Comparison of ENCODE assay signal across 15 cellular contexts in genomic region chr11:45807792-45808238, GRCh38. TPM values are rescaled to one million over a fixed set of nuclear protein-coding genes. Genes with fewer than 3 reads are reported as not detected.
DNase-seq lines count a peak whose midpoint lies in the region; ATAC-seq and TF ChIP-seq lines count a peak whose summit lies in the region.
"Had no signal": no experiment of that assay in that cellular context is flagged by ENCODE, and none has a peak within 500 bp of the region (broad histone marks: within the 10 kb centered on the region; RNA-seq: fewer than 3 reads in every experiment).

No MANE protein-coding gene starts in this region.

- no peak overlapping the region for H4K8ac ChIP-seq in H9 (replicated peaks; ENCODE audit: insufficient read length, low read depth, low read length)

- peaks cover 0 to 15% (median 15%) of the 10 kb centered on the region in 3 experiments; a peak in 5 of 7 replicates for H3K36me3 Mint-ChIP-seq in H9 (ENCODE audit: insufficient read depth in 1 of 3, low read depth in 3 of 3)

- peaks cover 0 to 2% of the 10 kb centered on the region in 2 experiments; a peak in 1 of 5 replicates for H3K9me3 Mint-ChIP-seq in H9

- H2BK15ac ChIP-seq in H9 (ENCODE audit: low read depth, low read length): no peak overlapping the region

- peaks cover 14% of the 10 kb centered on the region for H3K23me2 ChIP-seq in H9 (ENCODE audit: insufficient read length, low read depth, low read length, poor library complexity, severe bottlenecking)

- TF ChIP-seq CTCF in SK-N-SH (IDR thresholded peaks at IDR 0.05) (no peak), WI38 (IDR thresholded peaks at IDR 0.05; ENCODE audit: low read depth, low read length) (no peak), fibroblast of the aortic adventitia (IDR thresholded peaks at IDR 0.05; ENCODE audit: insufficient read depth, low read length) (no peak), sigmoid colon (IDR thresholded peaks at IDR 0.05) (no peak), spleen (IDR thresholded peaks at IDR 0.05 in 8 of 11, conservative IDR thresholded peaks at IDR 0.05 in 3 of 11) (no peak), H9 (conservative IDR thresholded peaks at IDR 0.05) (no peak)

- H3K9me3 ChIP-seq in SK-N-SH (no peaks in the 10 kb centered on the region), sigmoid colon (no peaks in the 10 kb centered on the region), spleen (no peaks in the 10 kb centered on the region), H9 (ENCODE audit: control insufficient read depth, low read depth, low read length) (no peaks in the 10 kb centered on the region)

- intact Hi-C loops in sigmoid colon (cut with DNase I) (loop anchor here (10.0 kb wide), 1 partner anchor 317 kb away; the partner anchor contains the start of gene PHF21A), spleen (cut with DNase I; ENCODE audit: low total_unique reads) (no loop called here)

- H2AK5ac ChIP-seq in H9 (ENCODE audit: insufficient read length, low read length): no peak overlapping the region

- no peak overlapping the region for H3K27ac Mint-ChIP-seq in H9

- TF ChIP-seq EP300 in SK-N-SH (IDR thresholded peaks at IDR 0.05; ENCODE audit: borderline replicate concordance in 1 of 2, low read depth in 1 of 2, low read length in 1 of 2): no peak
- TF ChIP-seq EP300 in sigmoid colon (IDR thresholded peaks at IDR 0.05): no peak

- DNase-seq in SK-N-SH: no peak
- no peak for DNase-seq in fibroblast of the aortic adventitia (ENCODE audit: low read depth)
- peak; percentile 42 for DNase-seq in sigmoid colon
- DNase-seq in spleen: no peak
- DNase-seq in H9: no peak
- no peak for DNase-seq in DMS114 treated with DMSO at 0.1 percent for 48 hours (lab: John Stamatoyannopoulos, UW; ENCODE audit: unreplicated experiment)
- DNase-seq: amygdala; foreskin keratinocyte; NCI-H1694; stimulated activated CD4-positive, alpha-beta T cell treated with anti-CD3 and anti-CD28 coated beads, Interleukin-1b, Interleukin-23, amount 100 ng/mL, for 48 hours had no signal

- H4K20me1 ChIP-seq in SK-N-SH (ENCODE audit: insufficient read depth): peaks cover 41% of the 10 kb centered on the region
- H4K20me1 ChIP-seq in H9 (ENCODE audit: control insufficient read depth, insufficient read depth, insufficient read length): no peaks in the 10 kb centered on the region

- 100% methylated on average over 4 of the region's 4 CpGs for WGBS in SK-N-SH (ENCODE audit: low lambda C conversion rate)
- WGBS in sigmoid colon, 2 donors: 23 to 77% methylated on average over 4 of the region's 4 CpGs
- 86 to 100% (median 89%) methylated on average over 4 of the region's 4 CpGs for WGBS in spleen, 5 donors
- no CpG with 5 or more reads among the region's 4 CpGs for WGBS in H9 (ENCODE audit: extremely low coverage, insufficient read length, low lambda C conversion rate)

- H3K56ac ChIP-seq in H9 (ENCODE audit: insufficient read length, low read depth, low read length): no peak overlapping the region

- H3K4me3 Mint-ChIP-seq in H9: no peak overlapping the region

- no peak overlapping the region for H3K18ac ChIP-seq in H9 (ENCODE audit: insufficient read length, low read depth, low read length)

- H3K4me1 ChIP-seq in SK-N-SH (ENCODE audit: control insufficient read depth in 1 of 2, insufficient read depth in 2 of 2, low read depth in 1 of 2, low read length in 1 of 2) (peaks cover 9 to 25% of the 10 kb centered on the region in 2 experiments; a peak in 2 of 4 replicates), sigmoid colon (peaks cover 0 to 47% (median 31%) of the 10 kb centered on the region in 4 donors), spleen (peaks cover 26 to 62% (median 52%) of the 10 kb centered on the region in 6 donors), H9 (ENCODE audit: insufficient read depth, low read length) (no peaks in the 10 kb centered on the region; the same call in 1 of the 2 replicates)
- H3K4me1 ChIP-seq: foreskin keratinocyte had no signal

- no peak overlapping the region for H3K14ac ChIP-seq in H9 (ENCODE audit: insufficient read depth, low read length)

- no peak overlapping the region for H2BK5ac ChIP-seq in H9 (ENCODE audit: insufficient read length, low read length)

- H3K4me3 ChIP-seq in SK-N-SH (ENCODE audit: low read depth in 2 of 2, low read length in 1 of 2) (peak overlapping the region in 1 of 2 experiments; percentile 95; a peak in 2 of 4 replicates), WI38 (ENCODE audit: low read depth, low read length) (0 out of 2 replicates have a peak overlapping the region, but pooled peaks have one; percentile 66), fibroblast of the aortic adventitia (ENCODE audit: low read depth, low read length) (peak overlapping the region; percentile 93), sigmoid colon (no peak overlapping the region), spleen (peak overlapping the region in 2 of 8 donors; percentile 74 to 90)

- no peak for TF ChIP-seq RAD21 in SK-N-SH (IDR thresholded peaks at IDR 0.05; ENCODE audit: low read length)

- POLR2A ChIA-PET in SK-N-SH (lab: Yijun Ruan, JAX): no interaction called here

- no peaks in the 10 kb centered on the region for H3K79me1 ChIP-seq in H9 (ENCODE audit: insufficient read depth, low read depth, low read length, poor library complexity, severe bottlenecking)

- H2AFZ ChIP-seq in SK-N-SH (ENCODE audit: low read depth) (no peak overlapping the region), H9 (ENCODE audit: low read length) (no peak overlapping the region)

- H3K4me1 Mint-ChIP-seq in H9: peaks cover 26% of the 10 kb centered on the region in 2 experiments

- H4K5ac ChIP-seq in H9 (ENCODE audit: insufficient read length, low read depth, low read length): no peak overlapping the region

- H3K36me3 ChIP-seq in SK-N-SH (replicated peaks in 1 of 2; ENCODE audit: control insufficient read depth in 1 of 2, insufficient read depth in 2 of 2, low read length in 1 of 2) (peaks cover 11 to 36% of the 10 kb centered on the region in 2 experiments), sigmoid colon (peaks cover 5 to 21% (median 14%) of the 10 kb centered on the region in 4 donors), spleen (peaks cover 0 to 58% (median 22%) of the 10 kb centered on the region in 6 donors)

- H3T11ph ChIP-seq in H9 (ENCODE audit: low read length): no peak overlapping the region

- peaks cover 9% of the 10 kb centered on the region for H3K27me3 Mint-ChIP-seq in H9 (ENCODE audit: low read depth)

- H3K27ac ChIP-seq in SK-N-SH (ENCODE audit: low read depth in 2 of 2, low read length in 1 of 2) (no peak overlapping the region), sigmoid colon (no peak overlapping the region), spleen (no peak overlapping the region), H9 (ENCODE audit: insufficient read length, low read depth, low read length) (no peak overlapping the region)
- H3K27ac ChIP-seq: 22Rv1, foreskin keratinocyte, VCaP had no signal

- no peak overlapping the region for H4K91ac ChIP-seq in H9 (ENCODE audit: insufficient read length, low read depth, low read length)

- no peak overlapping the region for H2BK20ac ChIP-seq in H9 (ENCODE audit: low read depth, low read length, poor library complexity, severe bottlenecking)

- no peak overlapping the region for H2BK12ac ChIP-seq in H9 (ENCODE audit: insufficient read length, low read depth, low read length)

- peaks cover 45% of the 10 kb centered on the region for H3K79me2 ChIP-seq in SK-N-SH (ENCODE audit: insufficient read depth)
- no peaks in the 10 kb centered on the region for H3K79me2 ChIP-seq in H9 (ENCODE audit: insufficient read depth, low read length)

- no peaks in the 10 kb centered on the region for H3K9me2 ChIP-seq in SK-N-SH

- no peaks in the 10 kb centered on the region for H3K27me3 ChIP-seq in SK-N-SH (ENCODE audit: insufficient read depth)
- no peaks in the 10 kb centered on the region for H3K27me3 ChIP-seq in sigmoid colon
- H3K27me3 ChIP-seq in spleen (replicated peaks in 1 of 7): no peaks in the 10 kb centered on the region
- H3K27me3 ChIP-seq in H9 (ENCODE audit: insufficient read depth, low read length): peaks cover under 1% of the 10 kb centered on the region; the same call in 1 of the 2 replicates
- H3K27me3 ChIP-seq: foreskin keratinocyte had no signal

- H2BK120ac ChIP-seq in H9 (ENCODE audit: low read depth, low read length, poor library complexity, severe bottlenecking): no peak overlapping the region

- H3K4me2 ChIP-seq in SK-N-SH (peak overlapping the region; percentile 98), H9 (ENCODE audit: insufficient read depth, insufficient read length, low read length) (no peak overlapping the region)

- peaks cover 3% of the 10 kb centered on the region for H3F3A ChIP-seq in SK-N-SH (replicated peaks; ENCODE audit: insufficient read depth)

- CTCF ChIA-PET in SK-N-SH (lab: Yijun Ruan, JAX): interaction anchor here (0.6 kb wide), 1 partner anchor 35 kb away, joined by 3 read pairs; no protein-coding TSS in a partner anchor

- no peak for ATAC-seq in SK-N-SH treated with all-trans-retinoic acid at 6 μM for 48 hours
- ATAC-seq: foreskin keratinocyte, Panc1 had no signal

- H3K23ac ChIP-seq in H9 (ENCODE audit: insufficient read length, low read depth, low read length): no peak overlapping the region

- no peak overlapping the region for H3K4ac ChIP-seq in H9 (ENCODE audit: low read depth, low read length)

- no peak overlapping the region for H3K9ac ChIP-seq in SK-N-SH
- no peak overlapping the region for H3K9ac ChIP-seq in H9 (ENCODE audit: extremely low read depth, insufficient read length, low read length)

- TF ChIP-seq POLR2A in sigmoid colon (IDR thresholded peaks at IDR 0.05) (no peak), spleen (IDR thresholded peaks at IDR 0.05) (no peak)

TF ChIP-seq in SK-N-SH, 30 proteins besides CTCF, POLR2A, EP300 and RAD21 (continues in another document):
- no peak for TF ChIP-seq TEAD4 (IDR thresholded peaks at IDR 0.05; ENCODE audit: borderline replicate concordance, insufficient read depth)

TF ChIP-seq in SK-N-SH treated with all-trans-retinoic acid at 6 μM for 48 hours, 23 proteins besides CTCF, POLR2A, EP300 and RAD21 (continues in another document):
- no peak for TF ChIP-seq GLIS3 (CRISPR knock-in tag; IDR thresholded peaks at IDR 0.05)

RNA-seq across cellular contexts. Expression of gene SLC35C1, which starts 2.9 kb away (rescaled TPM):
- polyA plus RNA-seq in SK-N-SH (2012; rRNA removed): 6.2 and 6.5 TPM in 2 replicates
- 4.0 and 6.1 TPM in 2 replicates for polyA plus RNA-seq in SK-N-SH (2012; cell fraction: cytosol; rRNA removed)
- 5.0 and 6.0 TPM in 2 replicates for polyA plus RNA-seq in SK-N-SH (2012; cell fraction: nucleus; rRNA removed)
- 2.7 and 6.2 TPM in 2 replicates for total RNA-seq in fibroblast of the aortic adventitia (ENCODE audit: low replicate concordance)
- 1 to 10 TPM; 5.3 to 8.6 (median 7.2) TPM for total RNA-seq in sigmoid colon
- polyA plus RNA-seq in sigmoid colon: 10 to 100 TPM; 11.6 to 38.9 (median 20.4) TPM
- 10 to 100 TPM in 5 of 7 donors, 1 to 10 TPM in 2; 9.3 to 14.2 (median 12.1) TPM for total RNA-seq in spleen
- polyA plus RNA-seq in spleen: 1 to 10 TPM; 2.8 to 7.4 (median 4.1) TPM
- 8.9 and 10.4 TPM in 2 replicates for total RNA-seq in H9 (2021)

RNA-seq across cellular contexts. Expression of gene CRY2, which starts 39.5 kb away (rescaled TPM):
- polyA plus RNA-seq in SK-N-SH (2012; rRNA removed) (6.7 and 9.1 TPM in 2 replicates), sigmoid colon (10 to 100 TPM in 2 of 3 donors, 1 to 10 TPM in 1; 5.3 to 14.9 (median 13.2) TPM), spleen (10 to 100 TPM in 1 of 3 donors, 1 to 10 TPM in 2; 5.6 to 10.9 (median 5.6) TPM)
- polyA plus RNA-seq in SK-N-SH (2012; cell fraction: cytosol; rRNA removed): 2.8 and 3.7 TPM in 2 replicates
- polyA plus RNA-seq in SK-N-SH (2012; cell fraction: nucleus; rRNA removed): 28.1 and 30.4 TPM in 2 replicates
- total RNA-seq in fibroblast of the aortic adventitia (ENCODE audit: low replicate concordance) (12.6 and 19.6 TPM in 2 replicates), sigmoid colon (10 to 100 TPM; 27.5 to 49.3 (median 38.9) TPM), spleen (10 to 100 TPM; 27.1 to 39.2 (median 33.1) TPM), H9 (2021) (14.4 and 14.5 TPM in 2 replicates)

Comparison
In these comparisons a context has a peak if more than half of its experiments do, and no peak if none do; other contexts are left out.
1. H3K4me3 ChIP-seq: peak in WI38 (single experiment) and fibroblast of the aortic adventitia (single experiment); none in sigmoid colon (0 of 4).